In genomic region chr1:156608981-156609380, GRCh38 we compare ENCODE assay signal across 8 cellular contexts. TPM values are rescaled to one million over a fixed set of nuclear protein-coding genes. Genes with fewer than 3 reads are reported as not detected.
A peak's percentile ranks its signal among the peaks of the same experiment; 100 is the strongest.
DNase-seq lines count a peak whose midpoint lies in the region; ATAC-seq and TF ChIP-seq lines count a peak whose summit lies in the region.

No MANE protein-coding gene starts in this region.

- peak; percentile 72 for TF ChIP-seq CTCF in DOHH2 (IDR thresholded peaks at IDR 0.05; ENCODE audit: low read depth, low read length, poor library complexity, severe bottlenecking)
- peak; percentile 46 for TF ChIP-seq CTCF in IMR-90 (conservative IDR thresholded peaks at IDR 0.05; ENCODE audit: low read depth, low read length)
- peak; percentile 76 for TF ChIP-seq CTCF in kidney epithelial cell (IDR thresholded peaks at IDR 0.05; ENCODE audit: insufficient read depth, low read length, poor library complexity, severe bottlenecking)

- H3K9me3 ChIP-seq in DOHH2 (ENCODE audit: control insufficient read depth, insufficient read depth, low read length) (no peaks in the 10 kb centered on the region), IMR-90 (ENCODE audit: control insufficient read depth, insufficient read depth, low read length) (no peaks in the 10 kb centered on the region)

- H3K4me3 ChIP-seq in DOHH2 (ENCODE audit: low read length) (no peak overlapping the region), IMR-90 (ENCODE audit: insufficient read depth, low read depth, low read length) (no peak overlapping the region), kidney epithelial cell (ENCODE audit: low read depth, low read length) (no peak overlapping the region)

- no peaks in the 10 kb centered on the region for H3K9me2 ChIP-seq in DOHH2 (replicated peaks; ENCODE audit: control insufficient read depth, low read length)

- H2AK9ac ChIP-seq in IMR-90 (replicated peaks; ENCODE audit: low read depth, low read length, poor library complexity) = no peak overlapping the region

- no peak overlapping the region for H3K56ac ChIP-seq in IMR-90 (ENCODE audit: extremely low read depth, insufficient read depth, low read length)

- no peak overlapping the region for H3K4me2 ChIP-seq in DOHH2 (ENCODE audit: low read length)
- no peak overlapping the region for H3K4me2 ChIP-seq in IMR-90 (ENCODE audit: low read depth, low read length)

- no peak overlapping the region for H4K5ac ChIP-seq in IMR-90 (ENCODE audit: low read depth, low read length)

- H3K23ac ChIP-seq in IMR-90 (ENCODE audit: low read depth, low read length) = no peak overlapping the region

- peak overlapping the region; percentile 64 for H2AFZ ChIP-seq in IMR-90 (replicated peaks; ENCODE audit: low read length, poor library complexity)

- in situ Hi-C loops in IMR-90 (cut with MboI; ENCODE audit: low sequenced_read_pairs) = loop anchor here (5.0 kb wide), 1 partner anchor 222 kb away; no protein-coding TSS in a partner anchor

- TF ChIP-seq RAD21 in IMR-90 (IDR thresholded peaks at IDR 0.05; ENCODE audit: low read length) = peak; percentile 54

- H3K79me1 ChIP-seq in IMR-90 (ENCODE audit: low read depth in 1 of 2, low read length in 2 of 2) = no peaks in the 10 kb centered on the region

- H2BK120ac ChIP-seq in IMR-90 (ENCODE audit: low read depth, low read length) = no peak overlapping the region

- H3K18ac ChIP-seq in IMR-90 (ENCODE audit: low read depth, low read length) = no peak overlapping the region

- no peak overlapping the region for H2AK5ac ChIP-seq in IMR-90 (ENCODE audit: low read depth, low read length)

- H4K20me1 ChIP-seq in DOHH2 (ENCODE audit: control insufficient read depth, insufficient read depth, low read depth, low read length) (no peaks in the 10 kb centered on the region), IMR-90 (ENCODE audit: insufficient read depth, low read length) (no peaks in the 10 kb centered on the region)

- H2BK20ac ChIP-seq in IMR-90 (ENCODE audit: low read depth, low read length) = no peak overlapping the region

- no peaks in the 10 kb centered on the region for H3K9me3 Mint-ChIP-seq in activated naive CD4-positive, alpha-beta T cell treated with anti-CD3 and anti-CD28 coated beads, Interleukin-2, amount 10 ng/mL, durations not matched to agents 7 days and 5 days

- peaks cover 10% of the 10 kb centered on the region for H3F3A ChIP-seq in DOHH2 (ENCODE audit: control insufficient read depth, insufficient read depth)

- H4K91ac ChIP-seq in IMR-90 (ENCODE audit: insufficient read depth, low read depth, low read length) = no peak overlapping the region

- ATAC-seq in IMR-90 (ENCODE audit: low read depth) (peak; percentile 64; the same call in 1 of the 2 replicates), HG03432 (IDR thresholded peaks at IDR 0.05; ENCODE audit: unreplicated experiment) (no peak)

- no peaks in the 10 kb centered on the region for H3K9me1 ChIP-seq in IMR-90 (ENCODE audit: insufficient read depth, low read length)

- H3K4me1 Mint-ChIP-seq in activated naive CD4-positive, alpha-beta T cell treated with anti-CD3 and anti-CD28 coated beads, Interleukin-2, amount 10 ng/mL, durations not matched to agents 7 days and 5 days = peaks cover 12% of the 10 kb centered on the region

- no TSS peak for BruUV-seq in IMR-90 (replicated peaks; lab: Mats Ljungman, UMichigan)

- no peaks in the 10 kb centered on the region for H3K36me3 ChIP-seq in DOHH2 (ENCODE audit: control insufficient read depth, low read length)
- H3K36me3 ChIP-seq in IMR-90 (ENCODE audit: control insufficient read depth, insufficient read depth, low read length) = no peaks in the 10 kb centered on the region
- no peaks in the 10 kb centered on the region for H3K36me3 ChIP-seq in kidney epithelial cell (ENCODE audit: control insufficient read depth, insufficient read depth, low read length)

- H3K9ac ChIP-seq in IMR-90 (ENCODE audit: low read depth, low read length) = no peak overlapping the region

- H3K27ac ChIP-seq in DOHH2 (ENCODE audit: low read depth, low read length) (no peak overlapping the region), IMR-90 (ENCODE audit: insufficient read depth, low read length) (no peak overlapping the region)

- no peak overlapping the region for H3K4ac ChIP-seq in IMR-90 (ENCODE audit: low read depth, low read length)

- no peak overlapping the region for H2BK15ac ChIP-seq in IMR-90 (ENCODE audit: low read depth, low read length)

- peaks cover 31% of the 10 kb centered on the region for H3K4me1 ChIP-seq in DOHH2 (ENCODE audit: control insufficient read depth, low read length)
- no peaks in the 10 kb centered on the region for H3K4me1 ChIP-seq in IMR-90 (ENCODE audit: control insufficient read depth, insufficient read depth, low read length)

- no peak overlapping the region for H3K14ac ChIP-seq in IMR-90 (replicated peaks; ENCODE audit: low read depth, low read length)

- no peak overlapping the region for H3K27ac Mint-ChIP-seq in activated naive CD4-positive, alpha-beta T cell treated with anti-CD3 and anti-CD28 coated beads, Interleukin-2, amount 10 ng/mL, durations not matched to agents 7 days and 5 days

- no peak for DNase-seq in IMR-90
- DNase-seq in SHP77 (lab: John Stamatoyannopoulos, UW) = peak; percentile 65 to 87
- peak; percentile 78 for DNase-seq in activated naive CD4-positive, alpha-beta T cell treated with anti-CD3 and anti-CD28 coated beads, Interleukin-2, amount 10 ng/mL, durations not matched to agents 7 days and 5 days
- DNase-seq in kidney epithelial cell (ENCODE audit: low read depth) = no peak
- DNase-seq in superior temporal gyrus (ENCODE audit: extremely low spot score) = peak; percentile 51
- DNase-seq in AG08395 (ENCODE audit: low spot score) = no peak

- TF ChIP-seq POLR2A in IMR-90 (IDR thresholded peaks at IDR 0.05; ENCODE audit: low read depth, low read length) = no peak

- peaks cover 52% of the 10 kb centered on the region for H3K27me3 Mint-ChIP-seq in activated naive CD4-positive, alpha-beta T cell treated with anti-CD3 and anti-CD28 coated beads, Interleukin-2, amount 10 ng/mL, durations not matched to agents 7 days and 5 days

- H3K4me3 Mint-ChIP-seq in activated naive CD4-positive, alpha-beta T cell treated with anti-CD3 and anti-CD28 coated beads, Interleukin-2, amount 10 ng/mL, durations not matched to agents 7 days and 5 days = no peak overlapping the region

- POLR2A ChIA-PET in IMR-90 (lab: Charles Lee; ENCODE audit: unreplicated experiment) = no interaction called here

- dilution Hi-C loops in IMR-90 (cut with HindIII; ENCODE audit: low sequenced_read_pairs, unreplicated experiment) = no loop called here

- H2BK5ac ChIP-seq in IMR-90 (ENCODE audit: low read depth, low read length, poor library complexity, severe bottlenecking) = no peak overlapping the region

- WGBS in IMR-90 (ENCODE audit: extremely low coverage in 2 of 2, insufficient read length in 1 of 2), 2 experiments = 0% methylated on average over 1 of the region's 6 CpGs; no CpG with 5 or more reads in 1 of the 2 experiments

- CTCF ChIA-PET in IMR-90 (lab: Yijun Ruan, JAX) = interaction anchor here (1.0 to 1.4 kb wide), 4 partner anchors 8 to 223 kb away, joined by 3 to 7 read pairs (median 4); partner anchors contain the start of gene NAXE
- CTCF ChIA-PET in activated naive CD4-positive, alpha-beta T cell treated with anti-CD3 and anti-CD28 coated beads, Interleukin-2, amount 10 ng/mL, durations not matched to agents 7 days and 5 days (lab: Charles Lee) = interaction anchor here (0.6 to 1.8 kb wide), 29 partner anchors 9 to 250 kb away, joined by 3 to 44 read pairs (median 6); partner anchors contain the start of genes NAXE and TTC24

- no peaks in the 10 kb centered on the region for H3K79me2 ChIP-seq in DOHH2 (ENCODE audit: control insufficient read depth, low read length)

- no peak overlapping the region for H4K8ac ChIP-seq in IMR-90 (ENCODE audit: low read depth in 2 of 2, low read length in 2 of 2)

- H3K27me3 ChIP-seq in DOHH2 (ENCODE audit: control insufficient read depth, low read length) (peaks cover 12% of the 10 kb centered on the region), IMR-90 (ENCODE audit: control insufficient read depth, insufficient read depth, low read length) (peaks cover 27% of the 10 kb centered on the region), kidney epithelial cell (ENCODE audit: control insufficient read depth, insufficient read depth, low read length) (peaks cover 6% of the 10 kb centered on the region)

- no peaks in the 10 kb centered on the region for H3K36me3 Mint-ChIP-seq in activated naive CD4-positive, alpha-beta T cell treated with anti-CD3 and anti-CD28 coated beads, Interleukin-2, amount 10 ng/mL, durations not matched to agents 7 days and 5 days

- intact Hi-C loops in IMR-90 (cut with micrococcal nuclease) = loop anchor here (1.0 to 2.0 kb wide), 4 partner anchors 25 to 226 kb away; no protein-coding TSS in a partner anchor

TF ChIP-seq in IMR-90, 13 proteins besides CTCF, POLR2A, EP300 and RAD21 (continues in another document):
- TF ChIP-seq BHLHE40 (IDR thresholded peaks at IDR 0.05; ENCODE audit: low read depth, low read length) (no peak), RCOR1 (IDR thresholded peaks at IDR 0.05; ENCODE audit: insufficient replicate concordance, low read length) (no peak)

RNA-seq across cellular contexts. Expression of gene GPATCH4, which starts 7.7 kb away (rescaled TPM):
- total RNA-seq in IMR-90 (2012; rRNA removed) = 30.8 and 41.8 TPM in 2 replicates
- polyA plus RNA-seq in IMR-90 (2012; rRNA removed) = 26.6 and 32.6 TPM in 2 replicates
- polyA plus RNA-seq in IMR-90 (2012; cell fraction: cytosol; rRNA removed) = 13.1 and 14.7 TPM in 2 replicates
- polyA plus RNA-seq in IMR-90 (2012; cell fraction: nucleus; rRNA removed; ENCODE audit: low replicate concordance) = 16.3 and 33.1 TPM in 2 replicates
- total RNA-seq in kidney epithelial cell = 19.1 and 21.8 TPM in 2 replicates

RNA-seq across cellular contexts. Expression of gene HAPLN2, which starts 10.2 kb away (rescaled TPM):
- total RNA-seq in IMR-90 (2012; rRNA removed) (not detected in 2 replicates), kidney epithelial cell (not detected in 2 replicates)
- polyA plus RNA-seq in IMR-90 (2012; rRNA removed) = not detected in 2 replicates
- 0.35 TPM in 1 of 2 replicates, not detected in the other for polyA plus RNA-seq in IMR-90 (2012; cell fraction: cytosol; rRNA removed)
- polyA plus RNA-seq in IMR-90 (2012; cell fraction: nucleus; rRNA removed; ENCODE audit: low replicate concordance) = 0.20 and 0.21 TPM in 2 replicates

RNA-seq across cellular contexts. Expression of gene NAXE, which starts 17.4 kb away (rescaled TPM):
- 70.3 and 74.2 TPM in 2 replicates for total RNA-seq in IMR-90 (2012; rRNA removed)
- polyA plus RNA-seq in IMR-90 (2012; rRNA removed) = 60.6 and 61.0 TPM in 2 replicates
- 63.8 and 76.0 TPM in 2 replicates for polyA plus RNA-seq in IMR-90 (2012; cell fraction: cytosol; rRNA removed)
- polyA plus RNA-seq in IMR-90 (2012; cell fraction: nucleus; rRNA removed; ENCODE audit: low replicate concordance) = 25.3 and 30.2 TPM in 2 replicates
- 83.8 and 115 TPM in 2 replicates for total RNA-seq in kidney epithelial cell

RNA-seq across cellular contexts. Expression of gene TTC24, which starts 29.5 kb away (rescaled TPM):
- total RNA-seq in IMR-90 (2012; rRNA removed) (not detected in 2 replicates), kidney epithelial cell (not detected in 2 replicates)
- not detected in 2 replicates for polyA plus RNA-seq in IMR-90 (2012; rRNA removed)
- polyA plus RNA-seq in IMR-90 (2012; cell fraction: cytosol; rRNA removed) = not detected in 2 replicates
- polyA plus RNA-seq in IMR-90 (2012; cell fraction: nucleus; rRNA removed; ENCODE audit: low replicate concordance) = not detected in 2 replicates

RNA-seq across cellular contexts. Expression of gene BCAN, which starts 32.9 kb away (rescaled TPM):
- total RNA-seq in IMR-90 (2012; rRNA removed) = not detected in 2 replicates
- 0.07 TPM in 1 of 2 replicates, not detected in the other for polyA plus RNA-seq in IMR-90 (2012; rRNA removed)
- 0.04 and 0.11 TPM in 2 replicates for polyA plus RNA-seq in IMR-90 (2012; cell fraction: cytosol; rRNA removed)
- 0.05 TPM in 2 replicates for polyA plus RNA-seq in IMR-90 (2012; cell fraction: nucleus; rRNA removed; ENCODE audit: low replicate concordance)
- 0.14 and 0.17 TPM in 2 replicates for total RNA-seq in kidney epithelial cell

Comparison
In these comparisons a context has a peak if more than half of its experiments do, and no peak if none do; other contexts are left out.
1. DNase-seq: peak in SHP77 (2 of 2), activated naive CD4-positive, alpha-beta T cell treated with anti-CD3 and anti-CD28 coated beads, Interleukin-2, amount 10 ng/mL, durations not matched to agents 7 days and 5 days (single experiment) and superior temporal gyrus (single experiment); none in IMR-90 (single experiment), kidney epithelial cell (single experiment) and AG08395 (single experiment).
2. Peak in every context shown above with its lines, with median percentiles within 50 percentile points of each other: CTCF ChIP-seq.